ENCODE assay signal across 7 cellular contexts in genomic region chr3:39541917-39542329, GRCh38.
DNase-seq lines count a peak whose midpoint lies in the region; ATAC-seq, FAIRE-seq and TF ChIP-seq lines count a peak whose summit lies in the region.

No MANE protein-coding gene starts in this region.

- no peaks in the 10 kb centered on the region for H3K9me3 ChIP-seq in aorta (ENCODE audit: control insufficient read depth, low read length)

- H3K36me3 ChIP-seq in aorta (ENCODE audit: control insufficient read depth in 1 of 2, insufficient read depth in 2 of 2, low read length in 1 of 2) = no peaks in the 10 kb centered on the region

- no peak for TF ChIP-seq POLR2A in H54 (IDR thresholded peaks at IDR 0.05; ENCODE audit: low read depth, low read length)

- H3K4me1 ChIP-seq in aorta (ENCODE audit: control insufficient read depth in 1 of 2, insufficient read depth in 2 of 2, low read length in 2 of 2) = no peaks in the 10 kb centered on the region

- no peak overlapping the region for H3K27ac Mint-ChIP-seq in progenitor cell of endocrine pancreas

- no peak for ATAC-seq in aorta (ENCODE audit: low FRiP score)

- H3K4me3 ChIP-seq in GM12864 (ENCODE audit: low read depth, low read length) (no peak overlapping the region), dorsolateral prefrontal cortex (peak overlapping the region in 57 of 59 donors; percentile 1 to 63 (median 41)), aorta (ENCODE audit: low read length in 2 of 2) (no peak overlapping the region)

- DNase-seq in GM12864 (ENCODE audit: low read depth) (no peak), NCI-H2196 (lab: John Stamatoyannopoulos, UW; ENCODE audit: unreplicated experiment) (peak; percentile 34), dorsolateral prefrontal cortex (no peak), progenitor cell of endocrine pancreas (ENCODE audit: low spot score, unreplicated experiment) (no peak), NCI-H146 treated with DMSO at 0.1 percent for 48 hours (lab: John Stamatoyannopoulos, UW; ENCODE audit: unreplicated experiment) (no peak), H54 (ENCODE audit: insufficient read length, low spot score) (no peak), aorta (no peak)

- FAIRE-seq in H54 (lab: Jason Lieb, UNC) = no peak

- H3K36me3 Mint-ChIP-seq in progenitor cell of endocrine pancreas (ENCODE audit: insufficient read depth) = no peaks in the 10 kb centered on the region

- intact Hi-C loops in dorsolateral prefrontal cortex (cut with DNase I) = loop anchor here (5.0 to 10.0 kb wide), 3 partner anchors 265 to 773 kb away; partner anchors contain the start of gene MYRIP (in 1 of the 2)
- intact Hi-C loops in aorta (cut with DNase I) = no loop called here

- no peaks in the 10 kb centered on the region for H3K27me3 Mint-ChIP-seq in progenitor cell of endocrine pancreas

- no peaks in the 10 kb centered on the region for H3K9me3 Mint-ChIP-seq in progenitor cell of endocrine pancreas (ENCODE audit: low read depth)

- TF ChIP-seq CTCF in GM12864 (IDR thresholded peaks at IDR 0.05; ENCODE audit: low read depth, low read length, missing control alignments) (peak; percentile 31), dorsolateral prefrontal cortex (IDR thresholded peaks at IDR 0.05 in 54 of 56, conservative IDR thresholded peaks at IDR 0.05 in 2 of 56; ENCODE audit: low read depth in 1 of 56, partially characterized antibody in 56 of 56) (peak; percentile 55 to 85 (median 72)), progenitor cell of endocrine pancreas (IDR thresholded peaks at IDR 0.05; ENCODE audit: unreplicated experiment) (peak; percentile 67)

- H3K27ac ChIP-seq in dorsolateral prefrontal cortex = peak overlapping the region in 22 of 59 donors; percentile 2 to 63 (median 26)
- no peak overlapping the region for H3K27ac ChIP-seq in aorta (ENCODE audit: low read depth in 1 of 2, low read length in 2 of 2)

- WGBS in aorta, 2 donors = 21 to 22% methylated on average over 5 of the region's 5 CpGs

- H3K27me3 ChIP-seq in dorsolateral prefrontal cortex = no peaks in the 10 kb centered on the region
- no peaks in the 10 kb centered on the region for H3K27me3 ChIP-seq in aorta (ENCODE audit: control insufficient read depth in 1 of 2, insufficient read depth in 2 of 2, low read length in 1 of 2)

- H3K4me1 Mint-ChIP-seq in progenitor cell of endocrine pancreas (ENCODE audit: low read depth) = no peaks in the 10 kb centered on the region

- no peak overlapping the region for H3K4me3 Mint-ChIP-seq in progenitor cell of endocrine pancreas (ENCODE audit: low read depth)

Comparison
In these comparisons a context has a peak if more than half of its experiments do, and no peak if none do; other contexts are left out.
1. H3K4me3 ChIP-seq: peak in dorsolateral prefrontal cortex (57 of 59); none in GM12864 (single experiment) and aorta (0 of 2).
2. intact Hi-C loops: an anchor here in dorsolateral prefrontal cortex (5.0 to 10.0 kb wide); none called in aorta.
3. Peak in every context shown above with its lines, with median percentiles within 50 percentile points of each other: CTCF ChIP-seq.